In the genomic region with DNA sequence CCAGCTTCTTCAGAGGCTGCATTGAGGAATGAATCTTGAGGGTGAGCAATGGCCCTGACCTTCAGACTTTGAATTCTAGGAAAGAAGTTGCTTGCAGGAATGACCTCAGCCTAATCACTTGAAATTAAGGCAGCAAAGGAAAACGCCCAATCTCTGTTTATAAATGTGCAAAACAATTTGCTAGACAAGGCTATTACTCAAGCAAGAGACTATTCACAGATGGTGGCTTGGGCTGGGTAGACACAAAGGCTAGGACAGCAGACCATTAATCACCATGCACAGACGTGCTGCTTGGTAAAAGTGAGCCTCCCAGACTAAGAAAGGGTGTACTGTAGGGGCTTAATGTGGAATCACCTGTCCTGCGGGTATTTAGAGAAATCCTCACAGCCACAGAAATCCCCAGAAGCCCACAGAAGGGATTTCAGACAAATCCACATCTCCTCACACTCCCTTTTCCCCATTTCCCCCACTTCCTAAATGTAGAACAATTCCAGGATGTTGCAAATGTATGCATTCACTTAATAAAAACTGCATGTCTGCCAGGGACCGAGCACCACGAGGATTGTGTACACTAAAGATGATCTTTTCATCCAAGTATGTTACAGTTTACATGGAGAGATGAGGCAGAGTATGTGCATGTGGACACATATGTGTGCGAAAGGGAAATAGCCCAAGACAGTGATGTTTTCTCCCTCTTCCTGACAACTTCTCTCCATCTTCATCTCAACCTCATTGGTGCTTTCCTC, we compare ENCODE assay signal across 18 cellular contexts.
DNase-seq lines count a peak whose midpoint lies in the region; ATAC-seq, FAIRE-seq and TF ChIP-seq lines count a peak whose summit lies in the region.
"Had no signal": no experiment of that assay in that cellular context is flagged by ENCODE, and none has a peak within 500 bp of the region (broad histone marks: within the 10 kb centered on the region; RNA-seq: fewer than 3 reads in every experiment).

No MANE protein-coding gene starts in this region.

- H3K27ac ChIP-seq in lower lobe of right lung (peak overlapping the region; percentile 37), testis (no peak overlapping the region)
- H3K27ac ChIP-seq: adrenal gland had no signal

- H3K9me3 ChIP-seq in lower lobe of right lung (no peaks in the 10 kb centered on the region), testis (no peaks in the 10 kb centered on the region)
- H3K9me3 ChIP-seq: adrenal gland, sigmoid colon had no signal

- H3K4me3 ChIP-seq in lower lobe of right lung: no peak overlapping the region
- H3K4me3 ChIP-seq in testis: no peak overlapping the region
- H3K4me3 ChIP-seq: adrenal gland, dorsolateral prefrontal cortex, sigmoid colon had no signal

- TF ChIP-seq POLR2A in H54 (IDR thresholded peaks at IDR 0.05; ENCODE audit: low read depth, low read length): no peak
- TF ChIP-seq POLR2A in testis (IDR thresholded peaks at IDR 0.05): no peak

- ATAC-seq in esophagus mucosa (peak; percentile 80), lower lobe of right lung (peak; percentile 53 to 57)
- ATAC-seq: activated T-cell treated with anti-CD3 and anti-CD28 coated beads, Interleukin-2, amount 50 U/mL, for 4 hours; PC-3 had no signal

- peak; percentile 70 for DNase-seq in AG08396 (ENCODE audit: low spot score)
- DNase-seq in M059J (ENCODE audit: low read depth): peak; percentile 52
- DNase-seq in lower lobe of right lung: no peak
- no peak for DNase-seq in NCI-H345 (lab: John Stamatoyannopoulos, UW)
- no peak for DNase-seq in H54 (ENCODE audit: insufficient read length, low spot score)
- DNase-seq in SW 1271 (lab: John Stamatoyannopoulos, UW): no peak
- DNase-seq in testis: no peak
- DNase-seq: activated CD4-positive, alpha-beta T cell treated with anti-CD3 and anti-CD28 coated beads, Interleukin-2, amount 10 ng/mL, durations not matched to agents 24 days and 14 days; activated T-cell treated with anti-CD3 and anti-CD28 coated beads, Interleukin-2, amount 50 U/mL, for 4 hours; dorsolateral prefrontal cortex; glutamatergic neuron; MV-4-11; NCI-H2227 treated with DMSO at 0.1 percent for 48 hours; PC-3; sigmoid colon had no signal

- FAIRE-seq in H54 (lab: Jason Lieb, UNC): no peak
- FAIRE-seq: D721Med had no signal

- H3K27me3 ChIP-seq in lower lobe of right lung (ENCODE audit: low read depth): no peaks in the 10 kb centered on the region
- H3K27me3 ChIP-seq in testis: no peaks in the 10 kb centered on the region
- H3K27me3 ChIP-seq: adrenal gland, sigmoid colon had no signal

- H3K4me1 ChIP-seq in lower lobe of right lung: peaks cover 30% of the 10 kb centered on the region
- H3K4me1 ChIP-seq in testis: no peaks in the 10 kb centered on the region
- H3K4me1 ChIP-seq: sigmoid colon had no signal

- no peaks in the 10 kb centered on the region for H3K36me3 ChIP-seq in lower lobe of right lung
- no peaks in the 10 kb centered on the region for H3K36me3 ChIP-seq in testis (ENCODE audit: low read depth, missing control alignments)
- H3K36me3 ChIP-seq: adrenal gland, sigmoid colon had no signal

- WGBS in testis, 2 donors: 69 to 79% methylated on average over 6 of the region's 6 CpGs

- intact Hi-C loops in lower lobe of right lung (cut with DNase I): no loop called here
- intact Hi-C loops in testis (cut with DNase I; ENCODE audit: low total_unique reads): no loop called here

- no peak for TF ChIP-seq CTCF in lower lobe of right lung (IDR thresholded peaks at IDR 0.05)
- TF ChIP-seq CTCF in testis (IDR thresholded peaks at IDR 0.05): no peak

Comparison
In these comparisons a context has a peak if more than half of its experiments do, and no peak if none do; other contexts are left out.
1. DNase-seq: peak in AG08396 (single experiment) and M059J (single experiment); none in lower lobe of right lung (single experiment), NCI-H345 (single experiment), H54 (single experiment), SW 1271 (0 of 2) and testis (single experiment).